26 cellular contexts compared by ENCODE assay signal in genomic region chr10:31395695-31396094, GRCh38.
DNase-seq lines count a peak whose midpoint lies in the region; ATAC-seq, FAIRE-seq and TF ChIP-seq lines count a peak whose summit lies in the region.
"Had no signal": no experiment of that assay in that cellular context is flagged by ENCODE, and none has a peak within 500 bp of the region (broad histone marks: within the 10 kb centered on the region; RNA-seq: fewer than 3 reads in every experiment).

No MANE protein-coding gene starts in this region.

- no peaks in the 10 kb centered on the region for H3K4me1 ChIP-seq in right cardiac atrium (ENCODE audit: control insufficient read depth, insufficient read depth, low read length)
- H3K4me1 ChIP-seq: body of pancreas had no signal

- no peak for FAIRE-seq in D721Med (lab: Jason Lieb, UNC)
- FAIRE-seq: colon, K562, keratinocyte had no signal

- 40% methylated on average over 3 of the region's 3 CpGs for WGBS in right cardiac atrium

- DNase-seq in GM03348 (ENCODE audit: low spot score) = peak; percentile 22
- DNase-seq in dorsolateral prefrontal cortex = no peak
- no peak for DNase-seq in right cardiac atrium
- peak; percentile 45 for DNase-seq in stromal cell of bone marrow (ENCODE audit: low read depth)
- DNase-seq in DMS153 treated with DMSO at 0.1 percent for 48 hours (lab: John Stamatoyannopoulos, UW; ENCODE audit: unreplicated experiment) = no peak
- DNase-seq in SIG-M5 (lab: John Stamatoyannopoulos, UW) = no peak
- no peak for DNase-seq in D721Med (ENCODE audit: insufficient read length, low spot score)
- DNase-seq: activated CD4-positive, alpha-beta T cell treated with anti-CD3 and anti-CD28 coated beads, Interleukin-2, amount 50 U/mL, for 48 hours; activated CD8-positive, alpha-beta memory T cell treated with anti-CD3 and anti-CD28 coated beads, Interleukin-2, amount 50 U/mL, for 48 hours; activated effector memory CD4-positive, alpha-beta T cell treated with Interleukin-2 at 50 U/mL for 16 hours; activated naive CD8-positive, alpha-beta T cell treated with anti-CD3 and anti-CD28 coated beads, Interleukin-2, amount 50 U/mL, for 24 hours; body of pancreas; MG63; NCI-H2081; stimulated activated CD4-positive, alpha-beta T cell treated with anti-CD3 and anti-CD28 coated beads, Interleukin-2, amount 100 ng/mL, for 48 hours had no signal

- H3K27ac ChIP-seq in dorsolateral prefrontal cortex (peak overlapping the region in 31 of 59 donors; percentile 8 to 71 (median 36)), right cardiac atrium (ENCODE audit: low read length) (peak overlapping the region; percentile 33)
- H3K27ac ChIP-seq: body of pancreas, C4-2B, neutrophil, RWPE1 had no signal

- H3K4me3 ChIP-seq in dorsolateral prefrontal cortex (no peak overlapping the region), right cardiac atrium (ENCODE audit: low read length) (no peak overlapping the region)
- H3K4me3 ChIP-seq: body of pancreas, K562, lung, MG63 had no signal

- no peaks in the 10 kb centered on the region for H3K27me3 ChIP-seq in dorsolateral prefrontal cortex
- no peaks in the 10 kb centered on the region for H3K27me3 ChIP-seq in right cardiac atrium (ENCODE audit: control insufficient read depth, insufficient read depth)
- H3K27me3 ChIP-seq: body of pancreas, MG63, neutrophil had no signal

- TF ChIP-seq CTCF in dorsolateral prefrontal cortex (IDR thresholded peaks at IDR 0.05 in 54 of 56, conservative IDR thresholded peaks at IDR 0.05 in 2 of 56; ENCODE audit: low read depth in 1 of 56, partially characterized antibody in 56 of 56) (no peak), D721Med (IDR thresholded peaks at IDR 0.05; ENCODE audit: insufficient read depth, missing control alignments) (no peak)

- peak; percentile 48 to 74 for ATAC-seq in right cardiac atrium
- ATAC-seq in GM19397 (IDR thresholded peaks at IDR 0.05; ENCODE audit: unreplicated experiment) = no peak
- ATAC-seq: activated naive CD8-positive, alpha-beta T cell treated with anti-CD3 and anti-CD28 coated beads, Interleukin-2, amount 50 U/mL, for 24 hours; body of pancreas; esophagus mucosa; K562; stimulated activated memory B cell treated with anti-CD40 and anti-IgM and Interleukin-4, amounts not matched to agents 10 μg/mL and 1 μg/mL and 100 μg/mL, for 72 hours; WTC11 had no signal

- intact Hi-C loops in dorsolateral prefrontal cortex (cut with DNase I) = no loop called here
- intact Hi-C loops in right cardiac atrium (cut with DNase I) = no loop called here

- no peaks in the 10 kb centered on the region for H3K9me3 ChIP-seq in right cardiac atrium (ENCODE audit: control insufficient read depth, low read length)
- H3K9me3 ChIP-seq: body of pancreas, MG63, neutrophil had no signal

Comparison
In these comparisons a context has a peak if more than half of its experiments do, and no peak if none do; other contexts are left out.
1. DNase-seq: peak in GM03348 (single experiment) and stromal cell of bone marrow (single experiment); none in dorsolateral prefrontal cortex (0 of 10), right cardiac atrium (0 of 3), DMS153 treated with DMSO at 0.1 percent for 48 hours (single experiment), SIG-M5 (single experiment) and D721Med (single experiment).